1 cellular context compared by ENCODE assay signal in the genomic region with DNA sequence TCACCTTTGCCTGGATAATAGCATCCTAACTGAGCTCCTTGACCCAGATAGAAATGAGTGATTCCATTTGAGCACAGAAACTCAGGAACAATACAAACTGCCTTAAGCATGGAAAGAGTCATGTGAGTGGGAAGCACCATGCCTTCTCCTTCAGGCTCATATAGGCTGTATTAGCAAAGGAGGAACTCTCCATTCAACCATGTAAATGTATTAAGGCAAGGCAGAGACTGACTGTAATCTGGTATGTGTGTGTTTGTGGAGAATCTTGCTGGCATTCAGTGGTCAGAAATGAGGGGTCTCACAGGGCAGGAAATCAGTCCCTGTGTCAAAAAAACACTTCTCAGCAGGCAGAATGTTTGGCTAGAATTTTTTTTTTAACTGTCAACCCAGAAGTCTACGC.
TF ChIP-seq lines count a peak whose summit lies in the region.

No MANE protein-coding gene starts in this region.

TF ChIP-seq in IMR-90, 13 proteins besides CTCF, POLR2A, EP300 and RAD21:
- no peak for TF ChIP-seq RCOR1 (IDR thresholded peaks at IDR 0.05; ENCODE audit: insufficient replicate concordance, low read length)
- no peak for TF ChIP-seq MAFK (IDR thresholded peaks at IDR 0.05; ENCODE audit: low read depth, low read length)
- TF ChIP-seq NFE2L2 (IDR thresholded peaks at IDR 0.05; ENCODE audit: low read depth, low read length), result no peak
- TF ChIP-seq RFX5 (IDR thresholded peaks at IDR 0.05; ENCODE audit: low read depth, low read length), result no peak
- TF ChIP-seq FOS (IDR thresholded peaks at IDR 0.05; ENCODE audit: low read depth, low read length), result no peak
- no peak for TF ChIP-seq BHLHE40 (IDR thresholded peaks at IDR 0.05; ENCODE audit: low read depth, low read length)
- no peak for TF ChIP-seq CHD1 (IDR thresholded peaks at IDR 0.05; ENCODE audit: low read depth, low read length)
- TF ChIP-seq, protein P1, sequence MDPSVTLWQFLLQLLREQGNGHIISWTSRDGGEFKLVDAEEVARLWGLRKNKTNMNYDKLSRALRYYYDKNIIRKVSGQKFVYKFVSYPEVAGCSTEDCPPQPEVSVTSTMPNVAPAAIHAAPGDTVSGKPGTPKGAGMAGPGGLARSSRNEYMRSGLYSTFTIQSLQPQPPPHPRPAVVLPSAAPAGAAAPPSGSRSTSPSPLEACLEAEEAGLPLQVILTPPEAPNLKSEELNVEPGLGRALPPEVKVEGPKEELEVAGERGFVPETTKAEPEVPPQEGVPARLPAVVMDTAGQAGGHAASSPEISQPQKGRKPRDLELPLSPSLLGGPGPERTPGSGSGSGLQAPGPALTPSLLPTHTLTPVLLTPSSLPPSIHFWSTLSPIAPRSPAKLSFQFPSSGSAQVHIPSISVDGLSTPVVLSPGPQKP (IDR thresholded peaks at IDR 0.05; ENCODE audit: borderline replicate concordance, low read depth, low read length), result no peak
- TF ChIP-seq SMC3 (IDR thresholded peaks at IDR 0.05; ENCODE audit: low read depth, low read length), result no peak
- TF ChIP-seq MAZ (IDR thresholded peaks at IDR 0.05; ENCODE audit: borderline replicate concordance, low read depth, low read length), result no peak
- TF ChIP-seq MXI1 (IDR thresholded peaks at IDR 0.05; ENCODE audit: borderline replicate concordance, low read depth, low read length), result no peak
- no peak for TF ChIP-seq CEBPB (IDR thresholded peaks at IDR 0.05; ENCODE audit: low read depth, low read length)
- TF ChIP-seq, protein P2, sequence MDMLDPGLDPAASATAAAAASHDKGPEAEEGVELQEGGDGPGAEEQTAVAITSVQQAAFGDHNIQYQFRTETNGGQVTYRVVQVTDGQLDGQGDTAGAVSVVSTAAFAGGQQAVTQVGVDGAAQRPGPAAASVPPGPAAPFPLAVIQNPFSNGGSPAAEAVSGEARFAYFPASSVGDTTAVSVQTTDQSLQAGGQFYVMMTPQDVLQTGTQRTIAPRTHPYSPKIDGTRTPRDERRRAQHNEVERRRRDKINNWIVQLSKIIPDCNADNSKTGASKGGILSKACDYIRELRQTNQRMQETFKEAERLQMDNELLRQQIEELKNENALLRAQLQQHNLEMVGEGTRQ (IDR thresholded peaks at IDR 0.05; ENCODE audit: low read depth, low read length), result no peak
TF ChIP-seq in IMR-90: peak in this region for 0.
